Comparison of ENCODE assay signal across 29 cellular contexts in the genomic region with DNA sequence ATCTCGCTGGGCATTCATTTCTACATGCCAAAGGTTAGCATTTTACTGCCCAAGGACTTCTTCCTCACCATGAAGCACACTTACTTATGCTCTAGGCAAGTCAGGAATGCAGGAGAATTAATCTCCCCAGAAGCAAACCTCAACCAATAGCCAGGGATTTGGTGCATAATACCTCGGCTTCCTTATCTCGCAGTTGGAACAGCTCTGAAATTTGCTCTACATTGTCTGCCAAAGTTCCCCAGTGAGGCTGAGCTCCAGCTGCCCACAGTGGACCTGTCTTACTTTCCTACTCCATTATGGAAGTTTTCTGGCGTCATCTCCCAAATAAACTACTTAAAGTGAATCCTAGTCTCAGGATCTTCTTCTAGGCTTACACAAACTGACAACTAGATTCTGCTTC. TPM values are rescaled to one million over a fixed set of nuclear protein-coding genes. Genes with fewer than 3 reads are reported as not detected.
"Had no signal": no experiment of that assay in that cellular context is flagged by ENCODE, and none has a peak within 500 bp of the region (broad histone marks: within the 10 kb centered on the region; RNA-seq: fewer than 3 reads in every experiment).

No MANE protein-coding gene starts in this region.

- H3K4me3 Mint-ChIP-seq: activated CD4-positive, alpha-beta memory T cell treated with anti-CD3 and anti-CD28 coated beads, Interleukin-2, amount 10 ng/mL, durations not matched to agents 7 days and 5 days; activated naive CD4-positive, alpha-beta T cell treated with anti-CD3 and anti-CD28 coated beads, Interleukin-2, amount 50 U/mL, for 24 hours; activated naive CD8-positive, alpha-beta T cell treated with anti-CD3 and anti-CD28 coated beads, Interleukin-2, amount 10 ng/mL, durations not matched to agents 7 days and 5 days; activated T-cell treated with anti-CD3 and anti-CD28 coated beads, Interleukin-2, amount 50 U/mL, for 72 hours; central memory CD8-positive, alpha-beta T cell had no signal

- H3K4me2 ChIP-seq: PC-9 had no signal

- H2AFZ ChIP-seq: PC-9 had no signal

- H3K4me3 ChIP-seq: PC-9, SJCRH30, SK-N-MC had no signal

- H3K9me3 Mint-ChIP-seq: activated CD4-positive, alpha-beta memory T cell treated with anti-CD3 and anti-CD28 coated beads, Interleukin-2, amount 10 ng/mL, durations not matched to agents 7 days and 5 days; activated naive CD4-positive, alpha-beta T cell treated with anti-CD3 and anti-CD28 coated beads, Interleukin-2, amount 50 U/mL, for 24 hours; activated naive CD8-positive, alpha-beta T cell treated with anti-CD3 and anti-CD28 coated beads, Interleukin-2, amount 10 ng/mL, durations not matched to agents 7 days and 5 days; activated T-cell treated with anti-CD3 and anti-CD28 coated beads, Interleukin-2, amount 50 U/mL, for 72 hours; activated T-helper 2 cell treated with anti-CD3 and anti-CD28 coated beads, Interferon-gamma antibody, Interleukin-2, Interleukin-4, amounts not matched to agents 10 μg/mL and 5 μg/mL and 100 μg/mL, durations not matched to agents 14 hours and 24 hours and 36 hours; central memory CD8-positive, alpha-beta T cell had no signal

- DNase-seq: activated CD4-positive, alpha-beta memory T cell treated with anti-CD3 and anti-CD28 coated beads, Interleukin-2, amount 10 ng/mL, durations not matched to agents 7 days and 5 days; activated CD4-positive, alpha-beta T cell treated with anti-CD3 and anti-CD28 coated beads for 1 hour; activated CD4-positive, alpha-beta T cell treated with anti-CD3 and anti-CD28 coated beads for 48 hours; activated CD4-positive, CD25-positive, alpha-beta regulatory T cell; activated gamma-delta T cell; activated naive CD4-positive, alpha-beta T cell treated with Interleukin-2 at 50 U/mL for 16 hours; activated naive CD8-positive, alpha-beta T cell treated with anti-CD3 and anti-CD28 coated beads, Interleukin-2, amount 10 ng/mL, durations not matched to agents 7 days and 5 days; activated T-cell treated with anti-CD3 and anti-CD28 coated beads, Interleukin-2, amount 50 U/mL, for 1 hour; activated T-cell treated with anti-CD3 and anti-CD28 coated beads, Interleukin-2, amount 50 U/mL, for 72 hours; brain microvascular endothelial cell; NCI-H1105; NCI-H1417 treated with DMSO at 0.1 percent for 48 hours; NCI-H187 treated with DMSO at 0.1 percent for 48 hours; NCI-H2081; NCI-H2171 treated with DMSO at 0.1 percent for 48 hours; NCI-H2227 treated with DMSO at 0.1 percent for 48 hours; NCI-H446 treated with DMSO at 0.1 percent for 48 hours; NCI-H524; NCI-H69; NK-92 treated with Interleukin-12 subunit alpha and Interleukin-12 subunit beta, amount 100 ng/mL, for 24 hours; PC-9; SHP77; SJCRH30; T1000; WERI-Rb-1 had no signal

- H3K36me3 ChIP-seq: brain microvascular endothelial cell, SJCRH30, WERI-Rb-1 had no signal

- H3K9me3 ChIP-seq: SJCRH30 had no signal

- H3K4me1 ChIP-seq: SJCRH30 had no signal

- H3K4me1 Mint-ChIP-seq: activated naive CD4-positive, alpha-beta T cell treated with anti-CD3 and anti-CD28 coated beads, Interleukin-2, amount 50 U/mL, for 24 hours; activated naive CD8-positive, alpha-beta T cell treated with anti-CD3 and anti-CD28 coated beads, Interleukin-2, amount 10 ng/mL, durations not matched to agents 7 days and 5 days had no signal

- H3K36me3 Mint-ChIP-seq: activated naive CD4-positive, alpha-beta T cell treated with anti-CD3 and anti-CD28 coated beads, Interleukin-2, amount 50 U/mL, for 24 hours; activated naive CD8-positive, alpha-beta T cell treated with anti-CD3 and anti-CD28 coated beads, Interleukin-2, amount 10 ng/mL, durations not matched to agents 7 days and 5 days had no signal

- H3K27me3 ChIP-seq: brain microvascular endothelial cell, SJCRH30 had no signal

- H3K27ac Mint-ChIP-seq: activated CD4-positive, alpha-beta memory T cell treated with anti-CD3 and anti-CD28 coated beads, Interleukin-2, amount 10 ng/mL, durations not matched to agents 7 days and 5 days; activated naive CD4-positive, alpha-beta T cell treated with anti-CD3 and anti-CD28 coated beads, Interleukin-2, amount 50 U/mL, for 24 hours; activated naive CD8-positive, alpha-beta T cell treated with anti-CD3 and anti-CD28 coated beads, Interleukin-2, amount 10 ng/mL, durations not matched to agents 7 days and 5 days; activated T-cell treated with anti-CD3 and anti-CD28 coated beads, Interleukin-2, amount 50 U/mL, for 72 hours; activated T-helper 2 cell treated with anti-CD3 and anti-CD28 coated beads, Interferon-gamma antibody, Interleukin-2, Interleukin-4, amounts not matched to agents 10 μg/mL and 5 μg/mL and 100 μg/mL, durations not matched to agents 14 hours and 24 hours and 36 hours had no signal

- ATAC-seq: activated T-cell treated with anti-CD3 and anti-CD28 coated beads, Interleukin-2, amount 50 U/mL, for 72 hours had no signal

- H3K27me3 Mint-ChIP-seq: central memory CD8-positive, alpha-beta T cell had no signal

- H3K27ac ChIP-seq: brain microvascular endothelial cell, PC-9, SJCRH30, SK-N-MC, WERI-Rb-1 had no signal

RNA-seq across cellular contexts. Expression of a gene that starts 57.6 kb away (rescaled TPM):
- total RNA-seq: activated CD4-positive, alpha-beta memory T cell treated with anti-CD3 and anti-CD28 coated beads, Interleukin-2, amount 10 ng/mL, durations not matched to agents 7 days and 5 days had no signal
